In the genomic region with DNA sequence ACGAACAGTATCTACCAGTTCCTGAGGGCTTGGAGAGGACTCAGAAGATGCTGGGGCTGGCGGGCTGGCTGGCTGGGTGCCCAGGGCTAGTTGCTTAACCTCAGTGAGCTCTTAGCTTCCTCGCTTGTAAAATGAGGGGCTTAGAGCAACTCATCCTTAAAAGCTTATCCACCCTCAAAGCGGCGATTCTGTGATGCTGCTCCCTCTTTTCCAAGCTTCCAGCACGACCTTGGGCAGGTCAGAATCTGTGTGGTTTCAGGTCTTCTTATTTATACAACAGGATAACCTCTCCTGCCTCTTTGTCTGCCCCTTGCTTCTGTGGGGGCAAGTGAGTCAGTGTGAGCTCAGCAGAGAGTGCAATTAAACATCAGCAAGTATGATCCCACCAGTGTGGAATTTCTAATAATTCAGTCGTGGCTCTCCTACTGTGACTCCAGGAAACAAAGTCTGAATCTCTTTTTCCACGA, we compare ENCODE assay signal across 8 cellular contexts.
DNase-seq lines count a peak whose midpoint lies in the region; ATAC-seq and TF ChIP-seq lines count a peak whose summit lies in the region.

No MANE protein-coding gene starts in this region.

- peak; percentile 13 for DNase-seq in NOMO-1 treated with dmso at 0.1 percent for 144 hours (lab: John Stamatoyannopoulos, UW; ENCODE audit: unreplicated experiment)
- DNase-seq in NOMO-1 treated with DMSO at 0.1 percent for 48 hours (lab: John Stamatoyannopoulos, UW; ENCODE audit: unreplicated experiment): no peak
- DNase-seq in SW480 (ENCODE audit: low spot score): peak; percentile 66
- DNase-seq in kidney epithelial cell (ENCODE audit: low read depth): peak; percentile 89
- peak; percentile 45 for DNase-seq in ureter (ENCODE audit: low spot score)
- DNase-seq in SKM-1 (lab: John Stamatoyannopoulos, UW; ENCODE audit: unreplicated experiment): no peak

- H3K27me3 ChIP-seq in kidney epithelial cell (ENCODE audit: control insufficient read depth, insufficient read depth, low read length): no peaks in the 10 kb centered on the region

- no peaks in the 10 kb centered on the region for H3K36me3 ChIP-seq in kidney epithelial cell (ENCODE audit: control insufficient read depth, insufficient read depth, low read length)

- TF ChIP-seq CTCF in kidney epithelial cell (IDR thresholded peaks at IDR 0.05; ENCODE audit: insufficient read depth, low read length, poor library complexity, severe bottlenecking): no peak

- no peak for ATAC-seq in HG02970 (IDR thresholded peaks at IDR 0.05; ENCODE audit: low FRiP score, unreplicated experiment)
- ATAC-seq in GM18861 (IDR thresholded peaks at IDR 0.05; ENCODE audit: unreplicated experiment): no peak

- H3K4me3 ChIP-seq in kidney epithelial cell (ENCODE audit: low read depth, low read length): no peak overlapping the region

Comparison
In these comparisons a context has a peak if more than half of its experiments do, and no peak if none do; other contexts are left out.
1. DNase-seq: peak in NOMO-1 treated with dmso at 0.1 percent for 144 hours (single experiment), SW480 (single experiment), kidney epithelial cell (single experiment) and ureter (single experiment); none in NOMO-1 treated with DMSO at 0.1 percent for 48 hours (single experiment) and SKM-1 (single experiment).